Comparison of ENCODE assay signal across 10 cellular contexts in genomic region chr6:160005861-160006540, GRCh38. TPM values are rescaled to one million over a fixed set of nuclear protein-coding genes. Genes with fewer than 3 reads are reported as not detected.
DNase-seq lines count a peak whose midpoint lies in the region; ATAC-seq and TF ChIP-seq lines count a peak whose summit lies in the region.
"Had no signal": no experiment of that assay in that cellular context is flagged by ENCODE, and none has a peak within 500 bp of the region (broad histone marks: within the 10 kb centered on the region; RNA-seq: fewer than 3 reads in every experiment).

No MANE protein-coding gene starts in this region.

- peaks cover 0 to 54% (median 31%) of the 10 kb centered on the region in 4 donors for H3K4me1 ChIP-seq in stomach

- H3K9me3 ChIP-seq in stomach: no peaks in the 10 kb centered on the region

- DNase-seq in NCI-H226: peak; percentile 61
- DNase-seq in coronary artery (ENCODE audit: low spot score): no peak
- peak; percentile 93 for DNase-seq in left kidney (ENCODE audit: low read depth, low spot score)
- DNase-seq in stomach: no peak
- DNase-seq in NCI-H345 (lab: John Stamatoyannopoulos, UW): no peak
- no peak for DNase-seq in NCI-H510A treated with DMSO at 0.1 percent for 48 hours (lab: John Stamatoyannopoulos, UW)
- DNase-seq: activated CD4-positive, alpha-beta memory T cell treated with anti-CD3 and anti-CD28 coated beads for 36 hours; central memory CD4-positive, alpha-beta T cell; MM.1S had no signal

- ATAC-seq in GM19397 (IDR thresholded peaks at IDR 0.05; ENCODE audit: unreplicated experiment): no peak

- intact Hi-C loops in stomach (cut with DNase I; ENCODE audit: low total_unique reads): no loop called here

- H3K27ac ChIP-seq in coronary artery (no peak overlapping the region), stomach (no peak overlapping the region)

- H3K4me3 ChIP-seq in coronary artery: peak overlapping the region; percentile 46
- peak overlapping the region in 3 of 4 donors; percentile 11 to 14 (median 14) for H3K4me3 ChIP-seq in stomach

- TF ChIP-seq CTCF in coronary artery (IDR thresholded peaks at IDR 0.05) (no peak), stomach (IDR thresholded peaks at IDR 0.05) (no peak)

- H3K27me3 ChIP-seq in stomach: no peaks in the 10 kb centered on the region

- no peak for TF ChIP-seq POLR2A in stomach (IDR thresholded peaks at IDR 0.05)

- H3K36me3 ChIP-seq in stomach: peaks cover 3 to 20% (median 17%) of the 10 kb centered on the region in 4 donors

- TF ChIP-seq EP300 in stomach (IDR thresholded peaks at IDR 0.05): no peak

- 54 to 76% (median 61%) methylated on average over 46 to 57 of the region's 57 CpGs for WGBS in stomach, 5 donors

RNA-seq across cellular contexts. Expression of gene IGF2R, which starts 37.1 kb away (rescaled TPM):
- 10 to 100 TPM; 30.3 to 70.5 (median 43.4) TPM for total RNA-seq in stomach
- 1 to 10 TPM; 2.0 to 9.8 (median 7.7) TPM for polyA plus RNA-seq in stomach

Comparison
In these comparisons a context has a peak if more than half of its experiments do, and no peak if none do; other contexts are left out.
1. DNase-seq: peak in NCI-H226 (single experiment) and left kidney (single experiment); none in coronary artery (single experiment), stomach (single experiment), NCI-H345 (single experiment) and NCI-H510A treated with DMSO at 0.1 percent for 48 hours (single experiment).